Comparison of ENCODE assay signal across 1 cellular context in the genomic region with DNA sequence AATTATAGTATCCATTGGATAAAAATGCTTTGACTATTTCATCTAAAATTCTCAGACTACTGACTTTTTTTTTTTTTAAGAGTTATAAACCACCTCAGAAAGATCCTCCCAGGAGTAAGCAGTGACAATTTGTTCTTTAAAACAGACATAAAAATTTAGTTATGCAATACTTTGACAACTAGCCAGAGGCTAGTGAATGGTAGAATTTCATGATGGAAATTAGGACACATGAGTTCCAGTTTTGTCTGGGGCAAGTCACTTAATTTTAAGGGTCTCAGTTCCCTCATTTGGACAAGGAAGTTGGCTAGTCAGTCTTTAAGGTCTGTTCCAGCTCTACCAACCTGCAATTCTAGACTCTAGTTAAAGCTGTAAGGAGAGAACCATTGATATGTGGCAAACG.
TF ChIP-seq lines count a peak whose summit lies in the region.

No MANE protein-coding gene starts in this region.

TF ChIP-seq in K562, 482 proteins besides CTCF, POLR2A, EP300 and RAD21:
- no peak for TF ChIP-seq ZFP36 (IDR thresholded peaks at IDR 0.05; ENCODE audit: low read depth, low read length, partially characterized antibody)
- TF ChIP-seq SMAD2 (IDR thresholded peaks at IDR 0.05; ENCODE audit: low read depth, low read length): no peak
- TF ChIP-seq, protein P1, sequence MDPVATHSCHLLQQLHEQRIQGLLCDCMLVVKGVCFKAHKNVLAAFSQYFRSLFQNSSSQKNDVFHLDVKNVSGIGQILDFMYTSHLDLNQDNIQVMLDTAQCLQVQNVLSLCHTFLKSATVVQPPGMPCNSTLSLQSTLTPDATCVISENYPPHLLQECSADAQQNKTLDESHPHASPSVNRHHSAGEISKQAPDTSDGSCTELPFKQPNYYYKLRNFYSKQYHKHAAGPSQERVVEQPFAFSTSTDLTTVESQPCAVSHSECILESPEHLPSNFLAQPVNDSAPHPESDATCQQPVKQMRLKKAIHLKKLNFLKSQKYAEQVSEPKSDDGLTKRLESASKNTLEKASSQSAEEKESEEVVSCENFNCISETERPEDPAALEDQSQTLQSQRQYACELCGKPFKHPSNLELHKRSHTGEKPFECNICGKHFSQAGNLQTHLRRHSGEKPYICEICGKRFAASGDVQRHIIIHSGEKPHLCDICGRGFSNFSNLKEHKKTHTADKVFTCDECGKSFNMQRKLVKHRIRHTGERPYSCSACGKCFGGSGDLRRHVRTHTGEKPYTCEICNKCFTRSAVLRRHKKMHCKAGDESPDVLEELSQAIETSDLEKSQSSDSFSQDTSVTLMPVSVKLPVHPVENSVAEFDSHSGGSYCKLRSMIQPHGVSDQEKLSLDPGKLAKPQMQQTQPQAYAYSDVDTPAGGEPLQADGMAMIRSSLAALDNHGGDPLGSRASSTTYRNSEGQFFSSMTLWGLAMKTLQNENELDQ (CRISPR knock-in tag; IDR thresholded peaks at IDR 0.05; ENCODE audit: borderline replicate concordance): no peak
- TF ChIP-seq MAFK (IDR thresholded peaks at IDR 0.05; ENCODE audit: low read length): no peak
- TF ChIP-seq ATF1 (CRISPR knock-in tag; IDR thresholded peaks at IDR 0.05): no peak
- TF ChIP-seq ATF1 (tag; IDR thresholded peaks at IDR 0.05): no peak
- no peak for TF ChIP-seq SMARCB1 (IDR thresholded peaks at IDR 0.05; ENCODE audit: insufficient read length, low read depth)
- TF ChIP-seq, protein P2, sequence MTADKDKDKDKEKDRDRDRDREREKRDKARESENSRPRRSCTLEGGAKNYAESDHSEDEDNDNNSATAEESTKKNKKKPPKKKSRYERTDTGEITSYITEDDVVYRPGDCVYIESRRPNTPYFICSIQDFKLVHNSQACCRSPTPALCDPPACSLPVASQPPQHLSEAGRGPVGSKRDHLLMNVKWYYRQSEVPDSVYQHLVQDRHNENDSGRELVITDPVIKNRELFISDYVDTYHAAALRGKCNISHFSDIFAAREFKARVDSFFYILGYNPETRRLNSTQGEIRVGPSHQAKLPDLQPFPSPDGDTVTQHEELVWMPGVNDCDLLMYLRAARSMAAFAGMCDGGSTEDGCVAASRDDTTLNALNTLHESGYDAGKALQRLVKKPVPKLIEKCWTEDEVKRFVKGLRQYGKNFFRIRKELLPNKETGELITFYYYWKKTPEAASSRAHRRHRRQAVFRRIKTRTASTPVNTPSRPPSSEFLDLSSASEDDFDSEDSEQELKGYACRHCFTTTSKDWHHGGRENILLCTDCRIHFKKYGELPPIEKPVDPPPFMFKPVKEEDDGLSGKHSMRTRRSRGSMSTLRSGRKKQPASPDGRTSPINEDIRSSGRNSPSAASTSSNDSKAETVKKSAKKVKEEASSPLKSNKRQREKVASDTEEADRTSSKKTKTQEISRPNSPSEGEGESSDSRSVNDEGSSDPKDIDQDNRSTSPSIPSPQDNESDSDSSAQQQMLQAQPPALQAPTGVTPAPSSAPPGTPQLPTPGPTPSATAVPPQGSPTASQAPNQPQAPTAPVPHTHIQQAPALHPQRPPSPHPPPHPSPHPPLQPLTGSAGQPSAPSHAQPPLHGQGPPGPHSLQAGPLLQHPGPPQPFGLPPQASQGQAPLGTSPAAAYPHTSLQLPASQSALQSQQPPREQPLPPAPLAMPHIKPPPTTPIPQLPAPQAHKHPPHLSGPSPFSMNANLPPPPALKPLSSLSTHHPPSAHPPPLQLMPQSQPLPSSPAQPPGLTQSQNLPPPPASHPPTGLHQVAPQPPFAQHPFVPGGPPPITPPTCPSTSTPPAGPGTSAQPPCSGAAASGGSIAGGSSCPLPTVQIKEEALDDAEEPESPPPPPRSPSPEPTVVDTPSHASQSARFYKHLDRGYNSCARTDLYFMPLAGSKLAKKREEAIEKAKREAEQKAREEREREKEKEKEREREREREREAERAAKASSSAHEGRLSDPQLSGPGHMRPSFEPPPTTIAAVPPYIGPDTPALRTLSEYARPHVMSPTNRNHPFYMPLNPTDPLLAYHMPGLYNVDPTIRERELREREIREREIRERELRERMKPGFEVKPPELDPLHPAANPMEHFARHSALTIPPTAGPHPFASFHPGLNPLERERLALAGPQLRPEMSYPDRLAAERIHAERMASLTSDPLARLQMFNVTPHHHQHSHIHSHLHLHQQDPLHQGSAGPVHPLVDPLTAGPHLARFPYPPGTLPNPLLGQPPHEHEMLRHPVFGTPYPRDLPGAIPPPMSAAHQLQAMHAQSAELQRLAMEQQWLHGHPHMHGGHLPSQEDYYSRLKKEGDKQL (CRISPR knock-in tag; IDR thresholded peaks at IDR 0.05; ENCODE audit: borderline replicate concordance): no peak
- TF ChIP-seq TEAD2 (tag; IDR thresholded peaks at IDR 0.05): no peak
- no peak for TF ChIP-seq CBX3 (IDR thresholded peaks at IDR 0.05; ENCODE audit: borderline replicate concordance in 1 of 2, low read length in 2 of 2)
- TF ChIP-seq CEBPB (tag; IDR thresholded peaks at IDR 0.05): peak; percentile 67
- TF ChIP-seq HEY1 (CRISPR knock-in tag; IDR thresholded peaks at IDR 0.05; ENCODE audit: borderline replicate concordance): no peak
- no peak for TF ChIP-seq CEBPG (CRISPR knock-in tag; IDR thresholded peaks at IDR 0.05)
- TF ChIP-seq CEBPG (tag; conservative IDR thresholded peaks at IDR 0.05 in 1 of 2, IDR thresholded peaks at IDR 0.05 in 1 of 2): peak in 1 of 2 experiments; percentile 64; a peak in 2 of 4 replicates
- no peak for TF ChIP-seq ZNF57 (CRISPR knock-in tag; IDR thresholded peaks at IDR 0.05)
- TF ChIP-seq PRMT5 (CRISPR knock-in tag; IDR thresholded peaks at IDR 0.05): no peak
TF ChIP-seq in K562: peak in this region for 2.
